1 cellular context compared by ENCODE assay signal in the genomic region with DNA sequence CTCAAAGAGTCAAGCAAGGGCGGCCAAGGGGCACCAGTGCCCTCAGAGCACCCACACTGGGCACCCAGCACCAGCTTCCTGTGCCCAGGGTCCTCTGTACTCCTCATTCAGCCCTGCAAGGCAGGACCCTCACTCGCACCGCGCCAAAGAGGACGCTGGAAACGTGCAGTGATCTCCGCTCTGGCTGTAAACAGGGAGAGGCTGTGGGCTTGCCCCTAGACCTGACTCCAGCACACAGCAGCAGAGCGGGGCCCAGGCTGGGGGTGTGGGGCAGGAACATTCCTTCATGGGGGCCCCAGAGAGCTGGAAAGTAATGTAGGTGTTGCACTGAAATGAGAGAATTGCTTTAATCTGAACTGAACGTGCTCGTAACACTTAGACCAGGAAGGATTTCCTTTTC.
TF ChIP-seq lines count a peak whose summit lies in the region.

No MANE protein-coding gene starts in this region.

TF ChIP-seq in GM12878, 131 proteins besides CTCF, POLR2A, EP300 and RAD21:
- TF ChIP-seq, protein P1, sequence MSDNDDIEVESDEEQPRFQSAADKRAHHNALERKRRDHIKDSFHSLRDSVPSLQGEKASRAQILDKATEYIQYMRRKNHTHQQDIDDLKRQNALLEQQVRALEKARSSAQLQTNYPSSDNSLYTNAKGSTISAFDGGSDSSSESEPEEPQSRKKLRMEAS (IDR thresholded peaks at IDR 0.05; ENCODE audit: low read depth, low read length): no peak
- no peak for TF ChIP-seq BHLHE40 (IDR thresholded peaks at IDR 0.05; ENCODE audit: borderline replicate concordance in 1 of 2, low read depth in 2 of 2, low read length in 1 of 2)
- no peak for TF ChIP-seq CEBPB (IDR thresholded peaks at IDR 0.05; ENCODE audit: borderline replicate concordance in 1 of 2, low read depth in 2 of 2, low read length in 2 of 2)
- no peak for TF ChIP-seq ZNF622 (IDR thresholded peaks at IDR 0.05)
- TF ChIP-seq RCOR1 (conservative IDR thresholded peaks at IDR 0.05; ENCODE audit: low read depth, low read length): no peak
- no peak for TF ChIP-seq HDGF (IDR thresholded peaks at IDR 0.05)
- no peak for TF ChIP-seq ZZZ3 (IDR thresholded peaks at IDR 0.05; ENCODE audit: control insufficient read depth, insufficient read length, low read depth)
- TF ChIP-seq BCLAF1 (IDR thresholded peaks at IDR 0.05): no peak
- TF ChIP-seq TAF1 (IDR thresholded peaks at IDR 0.05; ENCODE audit: borderline replicate concordance, low read depth, low read length): no peak
- no peak for TF ChIP-seq SMAD5 (IDR thresholded peaks at IDR 0.05; ENCODE audit: low read depth)
- no peak for TF ChIP-seq SIN3A (IDR thresholded peaks at IDR 0.05; ENCODE audit: low read depth, low read length)
- no peak for TF ChIP-seq SREBF1 (IDR thresholded peaks at IDR 0.05; ENCODE audit: low read length)
- TF ChIP-seq ASH2L (IDR thresholded peaks at IDR 0.05; ENCODE audit: borderline replicate concordance, low read depth): no peak
- no peak for TF ChIP-seq NR2C2 (IDR thresholded peaks at IDR 0.05; ENCODE audit: borderline replicate concordance, control insufficient read depth, insufficient read length, low read depth)
- no peak for TF ChIP-seq SREBF2 (IDR thresholded peaks at IDR 0.05; ENCODE audit: low read length)
- no peak for TF ChIP-seq ELK1 (IDR thresholded peaks at IDR 0.05; ENCODE audit: low read depth, low read length)
TF ChIP-seq in GM12878: peak in this region for 0.
